Comparison of ENCODE assay signal across 8 cellular contexts in the genomic region with DNA sequence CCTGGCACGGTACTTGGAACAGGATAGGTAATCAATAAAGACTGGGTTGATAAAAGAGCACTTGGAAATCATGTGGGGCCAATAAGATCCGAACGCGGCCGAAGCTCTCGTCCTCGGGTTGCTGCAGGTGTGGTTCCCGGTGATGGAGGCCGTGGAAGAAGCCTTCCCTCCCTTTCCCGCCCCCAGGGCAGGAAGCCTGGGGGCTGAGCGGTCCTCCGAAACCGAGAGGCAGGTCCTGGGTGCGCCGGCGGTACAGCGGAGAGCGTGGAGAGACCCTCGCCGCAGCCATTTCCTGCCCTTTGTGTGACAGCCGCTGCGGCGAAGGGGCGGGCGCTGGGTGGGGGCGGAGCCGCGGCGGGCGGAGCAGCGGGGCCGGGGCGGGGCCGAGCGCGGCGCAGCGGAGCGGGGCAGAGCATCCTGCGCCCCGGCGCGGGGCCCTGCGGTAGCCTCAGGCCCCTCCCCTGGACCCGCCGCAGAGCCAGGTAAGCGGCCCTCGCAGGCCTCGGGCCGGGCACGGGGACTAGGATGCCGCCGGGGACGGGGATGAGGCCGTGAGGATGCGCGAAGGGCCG. TPM values are rescaled to one million over a fixed set of nuclear protein-coding genes. Genes with fewer than 3 reads are reported as not detected.
DNase-seq lines count a peak whose midpoint lies in the region; ATAC-seq and TF ChIP-seq lines count a peak whose summit lies in the region.

A gene (plus strand): TSS at position 410 of the 572 bp plus-strand sequence. CDS start 19,239 bp downstream, outside the sequence.

- no peaks in the 10 kb centered on the region for H3K36me3 ChIP-seq in SU-DHL-6 (ENCODE audit: low read length)
- no peaks in the 10 kb centered on the region for H3K36me3 ChIP-seq in uterus

- peaks cover 46% of the 10 kb centered on the region for H3K79me2 ChIP-seq in SU-DHL-6 (ENCODE audit: insufficient read depth, low read length)

- H3K4me3 ChIP-seq in SU-DHL-6 (ENCODE audit: insufficient read depth, low read length, poor library complexity, severe bottlenecking) (peak within 1 kb of the TSS; percentile 66), uterus (peak within 1 kb of the TSS; percentile 39 to 86)

- peaks cover 43% of the 10 kb centered on the region for H3K36me3 Mint-ChIP-seq in activated naive CD8-positive, alpha-beta T cell treated with anti-CD3 and anti-CD28 coated beads for 36 hours

- peaks cover 34% of the 10 kb centered on the region for H3F3A ChIP-seq in SU-DHL-6 (ENCODE audit: insufficient read depth)

- ATAC-seq in GM21737 (IDR thresholded peaks at IDR 0.05; ENCODE audit: unreplicated experiment), result peak; percentile 89
- ATAC-seq in left cardiac atrium, result peak; percentile 93 to 94

- H2AFZ ChIP-seq in SU-DHL-6 (ENCODE audit: low read depth, low read length, severe bottlenecking), result peak within 1 kb of the TSS; percentile 43

- no peaks in the 10 kb centered on the region for H3K9me2 ChIP-seq in SU-DHL-6 (replicated peaks; ENCODE audit: insufficient read depth, low read length)

- H3K27ac ChIP-seq in SU-DHL-6 (ENCODE audit: low read depth, low read length), result peak within 1 kb of the TSS; percentile 98
- no peak within 1 kb of the TSS for H3K27ac ChIP-seq in uterus

- no peaks in the 10 kb centered on the region for H3K9me3 ChIP-seq in SU-DHL-6 (ENCODE audit: insufficient read depth, low read length)
- no peaks in the 10 kb centered on the region for H3K9me3 ChIP-seq in uterus

- peak within 1 kb of the TSS; percentile 97 for H3K4me3 Mint-ChIP-seq in activated naive CD8-positive, alpha-beta T cell treated with anti-CD3 and anti-CD28 coated beads for 36 hours

- TF ChIP-seq POLR2A in uterus (IDR thresholded peaks at IDR 0.05), result no peak

- TF ChIP-seq CTCF in SU-DHL-6 (IDR thresholded peaks at IDR 0.05; ENCODE audit: insufficient read depth, low read length, poor library complexity, severe bottlenecking) (no peak), uterus (IDR thresholded peaks at IDR 0.05) (no peak)

- no peaks in the 10 kb centered on the region for H4K20me1 ChIP-seq in SU-DHL-6 (ENCODE audit: low read depth, low read length)

- H3K9me3 Mint-ChIP-seq in activated naive CD8-positive, alpha-beta T cell treated with anti-CD3 and anti-CD28 coated beads for 36 hours, result no peaks in the 10 kb centered on the region

- H3K9ac ChIP-seq in SU-DHL-6 (ENCODE audit: low read length), result peak within 1 kb of the TSS; percentile 89

- intact Hi-C loops in left cardiac atrium (cut with DNase I), result loop anchor here in 1 of 2 donors (5.0 kb wide), 1 partner anchor 37 kb away; no protein-coding TSS in a partner anchor
- intact Hi-C loops in uterus (cut with DNase I; ENCODE audit: low total_unique reads), result no loop called here

- peak within 1 kb of the TSS; percentile 98 for H3K27ac Mint-ChIP-seq in activated naive CD8-positive, alpha-beta T cell treated with anti-CD3 and anti-CD28 coated beads for 36 hours

- no peaks in the 10 kb centered on the region for H3K27me3 Mint-ChIP-seq in activated naive CD8-positive, alpha-beta T cell treated with anti-CD3 and anti-CD28 coated beads for 36 hours

- H3K4me2 ChIP-seq in SU-DHL-6 (ENCODE audit: low read depth, low read length, poor library complexity, severe bottlenecking), result peak within 1 kb of the TSS; percentile 91

- DNase-seq in GDM1 (lab: John Stamatoyannopoulos, UW), result peak; percentile 61
- peak; percentile 18 for DNase-seq in KG1 (lab: John Stamatoyannopoulos, UW)
- DNase-seq in activated naive CD8-positive, alpha-beta T cell treated with anti-CD3 and anti-CD28 coated beads for 36 hours, result peak; percentile 87
- peak; percentile 60 for DNase-seq in left cardiac atrium
- no peak for DNase-seq in pulmonary artery endothelial cell (ENCODE audit: low read depth, low spot score)
- peak; percentile 31 to 46 for DNase-seq in uterus

- peaks cover 65% of the 10 kb centered on the region for H3K4me1 Mint-ChIP-seq in activated naive CD8-positive, alpha-beta T cell treated with anti-CD3 and anti-CD28 coated beads for 36 hours

- H3K27me3 ChIP-seq in SU-DHL-6 (ENCODE audit: low read length) (no peaks in the 10 kb centered on the region), uterus (no peaks in the 10 kb centered on the region)

- peaks cover 0 to 3% of the 10 kb centered on the region in 2 donors for H3K4me1 ChIP-seq in uterus

RNA-seq across cellular contexts. Expression of the gene that starts here (rescaled TPM):
- 100 to 1,000 TPM; 324 to 325 TPM for total RNA-seq in activated naive CD8-positive, alpha-beta T cell treated with anti-CD3 and anti-CD28 coated beads for 36 hours
- total RNA-seq in left cardiac atrium, result 10 to 100 TPM; 18.1 to 27.6 TPM
- total RNA-seq in pulmonary artery endothelial cell, result 11.5 and 18.9 TPM in 2 replicates
- total RNA-seq in uterus, result 10 to 100 TPM; 11.3 to 51.5 (median 13.6) TPM

Comparison
In these comparisons a context has a peak if more than half of its experiments do, and no peak if none do; other contexts are left out.
1. RNA of the gene that starts here (total RNA-seq): 324 to 325 TPM in activated naive CD8-positive, alpha-beta T cell treated with anti-CD3 and anti-CD28 coated beads for 36 hours; 18.1 to 27.6 TPM in left cardiac atrium, 11.5 to 18.9 TPM in pulmonary artery endothelial cell and 11.3 to 51.5 TPM in uterus; every median in the first group is over 4 times any median in the second.